Comparison of ENCODE assay signal across 8 cellular contexts in genomic region chr14:99479160-99479902, GRCh38. TPM values are rescaled to one million over a fixed set of nuclear protein-coding genes. Genes with fewer than 3 reads are reported as not detected.
DNase-seq lines count a peak whose midpoint lies in the region; ATAC-seq and TF ChIP-seq lines count a peak whose summit lies in the region.

No MANE protein-coding gene starts in this region.

- POLR2A ChIA-PET in CD4-positive, alpha-beta T cell (lab: Charles Lee), result interaction anchor here (2.2 kb wide), 1 partner anchor 205 kb away, joined by 17 read pairs; the partner anchor contains the start of gene CYP46A1
- POLR2A ChIA-PET in PC-3 (lab: Charles Lee; ENCODE audit: unreplicated experiment), result interaction anchor here (0.7 kb wide), 1 partner anchor 13 kb away, joined by 3 read pairs; no protein-coding TSS in a partner anchor

- DNase-seq in CD4-positive, alpha-beta T cell, result no peak
- DNase-seq in PC-3, result no peak
- no peak for DNase-seq in epithelial cell of proximal tubule (ENCODE audit: low read depth)

- no peaks in the 10 kb centered on the region for H3K27me3 Mint-ChIP-seq in CD4-positive, alpha-beta T cell

- peak overlapping the region; percentile 82 for H2AFZ ChIP-seq in PC-3 (ENCODE audit: low read length)

- H3K4me3 ChIP-seq in PC-3 (ENCODE audit: low read length) (peak overlapping the region; percentile 89), epithelial cell of proximal tubule (ENCODE audit: low read depth, low read length) (peak overlapping the region; percentile 77), neutrophil (ENCODE audit: low read depth in 1 of 2, low read length in 1 of 2) (peak overlapping the region; percentile 92 to 93)

- H3K36me3 Mint-ChIP-seq in CD4-positive, alpha-beta T cell (ENCODE audit: low read depth), result peaks cover 25% of the 10 kb centered on the region

- peak overlapping the region; percentile 65 for H3K9ac ChIP-seq in PC-3 (ENCODE audit: low read length)

- peak overlapping the region; percentile 97 for H3K4me3 Mint-ChIP-seq in CD4-positive, alpha-beta T cell

- no peak overlapping the region for H3K27ac ChIP-seq in CD4-positive, alpha-beta T cell (ENCODE audit: low read depth, low read length)
- H3K27ac ChIP-seq in PC-3 (ENCODE audit: low read length) (peak overlapping the region; percentile 18), neutrophil (peak overlapping the region; percentile 92)

- peaks cover 90% of the 10 kb centered on the region for H3K79me2 ChIP-seq in PC-3 (ENCODE audit: low read length)

- H3K4me1 Mint-ChIP-seq in CD4-positive, alpha-beta T cell (ENCODE audit: low read depth), result peaks cover 68% of the 10 kb centered on the region

- peak overlapping the region; percentile 95 for H3K4me2 ChIP-seq in PC-3 (ENCODE audit: low read length)

- H3F3A ChIP-seq in PC-3 (ENCODE audit: low read length, unreplicated experiment), result no peaks in the 10 kb centered on the region

- H4K20me1 ChIP-seq in PC-3 (ENCODE audit: low read length), result peaks cover 49% of the 10 kb centered on the region

- H3K9me3 ChIP-seq in CD4-positive, alpha-beta T cell (ENCODE audit: control insufficient read depth, low read length), result no peaks in the 10 kb centered on the region
- no peaks in the 10 kb centered on the region for H3K9me3 ChIP-seq in PC-3 (ENCODE audit: low read length)
- no peaks in the 10 kb centered on the region for H3K9me3 ChIP-seq in neutrophil

- H3K36me3 ChIP-seq in PC-3 (ENCODE audit: low read depth, low read length), result no peaks in the 10 kb centered on the region
- no peaks in the 10 kb centered on the region for H3K36me3 ChIP-seq in neutrophil

- intact Hi-C loops in CD4-positive, alpha-beta T cell (cut with DNase I, micrococcal nuclease), result no loop called here
- intact Hi-C loops in PC-3 (cut with micrococcal nuclease), result no loop called here

- no peaks in the 10 kb centered on the region for H3K27me3 ChIP-seq in CD4-positive, alpha-beta T cell (ENCODE audit: control insufficient read depth, insufficient read depth, low read length)
- H3K27me3 ChIP-seq in PC-3 (ENCODE audit: low read length) (no peaks in the 10 kb centered on the region), neutrophil (no peaks in the 10 kb centered on the region)

- TSS peak; percentile 37 for BruUV-seq in PC-3 (replicated peaks; lab: Mats Ljungman, UMichigan)

- no peak for ATAC-seq in CD4-positive, alpha-beta T cell (ENCODE audit: poor library complexity)
- ATAC-seq in PC-3 (no peak), GM18873 (IDR thresholded peaks at IDR 0.05; ENCODE audit: low FRiP score, unreplicated experiment) (no peak), GM21786 (IDR thresholded peaks at IDR 0.05; ENCODE audit: unreplicated experiment) (no peak), HG03095 (IDR thresholded peaks at IDR 0.05; ENCODE audit: unreplicated experiment) (no peak), HG03045 (IDR thresholded peaks at IDR 0.05; ENCODE audit: unreplicated experiment) (no peak)

- H3K27ac Mint-ChIP-seq in CD4-positive, alpha-beta T cell, result peak overlapping the region; percentile 86

- CTCF ChIA-PET in CD4-positive, alpha-beta T cell (lab: Charles Lee), result no interaction called here
- CTCF ChIA-PET in PC-3 (lab: Charles Lee), result interaction anchor here (0.6 to 0.7 kb wide), 2 partner anchors 10 to 17 kb away, joined by 3 to 4 read pairs; no protein-coding TSS in a partner anchor

- H3K9me2 ChIP-seq in PC-3 (replicated peaks; ENCODE audit: low read length), result no peaks in the 10 kb centered on the region

- H3K4me1 ChIP-seq in PC-3 (ENCODE audit: insufficient read depth, low read length), result peaks cover 21% of the 10 kb centered on the region
- peaks cover 45 to 46% of the 10 kb centered on the region in 2 experiments for H3K4me1 ChIP-seq in neutrophil (ENCODE audit: control insufficient read depth in 1 of 2, insufficient read depth in 1 of 2, low read depth in 1 of 2, low read length in 1 of 2)

- no peak for TF ChIP-seq CTCF in CD4-positive, alpha-beta T cell (IDR thresholded peaks at IDR 0.05)
- TF ChIP-seq CTCF in PC-3 (conservative IDR thresholded peaks at IDR 0.05; ENCODE audit: low read depth, low read length) (no peak), epithelial cell of proximal tubule (conservative IDR thresholded peaks at IDR 0.05; ENCODE audit: low read depth, low read length) (no peak), neutrophil (IDR thresholded peaks at IDR 0.05) (no peak)

- H3K9me3 Mint-ChIP-seq in CD4-positive, alpha-beta T cell, result no peaks in the 10 kb centered on the region

RNA-seq across cellular contexts. Expression of gene SETD3, which starts 1.3 kb away (rescaled TPM):
- 10 to 100 TPM; 46.1 to 51.4 TPM for total RNA-seq in CD4-positive, alpha-beta T cell
- total RNA-seq in PC-3 (2014; rRNA removed) (46.8 and 51.7 TPM in 2 replicates), epithelial cell of proximal tubule (44.3 and 48.5 TPM in 2 replicates)

RNA-seq across cellular contexts. Expression of gene CCNK, which starts 1.9 kb away (rescaled TPM):
- 100 to 1,000 TPM; 140 to 151 TPM for total RNA-seq in CD4-positive, alpha-beta T cell
- 26.2 and 51.8 TPM in 2 replicates for total RNA-seq in PC-3 (2014; rRNA removed)
- total RNA-seq in epithelial cell of proximal tubule, result 8.4 and 11.3 TPM in 2 replicates
